15 cellular contexts compared by ENCODE assay signal in genomic region chr3:151808926-151809325, GRCh38. TPM values are rescaled to one million over a fixed set of nuclear protein-coding genes. Genes with fewer than 3 reads are reported as not detected.
"Had no signal": no experiment of that assay in that cellular context is flagged by ENCODE, and none has a peak within 500 bp of the region (broad histone marks: within the 10 kb centered on the region; RNA-seq: fewer than 3 reads in every experiment).

No MANE protein-coding gene starts in this region.

RNA-seq across cellular contexts. Expression of gene AADAC, which starts 5.0 kb away (rescaled TPM):
- total RNA-seq: activated B cell treated with CpG ODN at 0.5 μM for 24 hours; activated CD4-positive, alpha-beta memory T cell treated with anti-CD3 and anti-CD28 coated beads for 36 hours; activated CD4-positive, alpha-beta T cell treated with anti-CD3 and anti-CD28 coated beads, Interleukin-2, amount 10 ng/mL, durations not matched to agents 24 days and 14 days; activated CD8-positive, alpha-beta memory T cell treated with anti-CD3 and anti-CD28 coated beads for 36 hours; activated CD8-positive, alpha-beta T cell treated with anti-CD3 and anti-CD28 coated beads for 36 hours; activated naive CD4-positive, alpha-beta T cell treated with anti-CD3 and anti-CD28 coated beads for 36 hours; activated naive CD4-positive, alpha-beta T cell treated with anti-CD3 and anti-CD28 coated beads, Interleukin-2, amount 50 U/mL, for 72 hours; activated naive CD8-positive, alpha-beta T cell treated with anti-CD3 and anti-CD28 coated beads for 36 hours; activated T-cell treated with anti-CD3 and anti-CD28 coated beads, Interleukin-2, amount 50 U/mL, for 72 hours; activated T-helper 1 cell treated with anti-CD3 and anti-CD28 coated beads, Interleukin-12 subunit alpha, Interleukin-12 subunit beta, Interleukin-2, Interleukin-4 antibody, amounts not matched to agents 30 ng/mL and 10 ng/mL and 1 ng/mL, durations not matched to agents 14 hours and 24 hours and 36 hours; activated T-helper 17 cell treated with anti-CD3 and anti-CD28 coated beads, Interleukin-2, amount 50 U/mL, for 72 hours; aorta; astrocyte; cardiac septum; cerebellum had no signal
